8 cellular contexts compared by ENCODE assay signal in the genomic region with DNA sequence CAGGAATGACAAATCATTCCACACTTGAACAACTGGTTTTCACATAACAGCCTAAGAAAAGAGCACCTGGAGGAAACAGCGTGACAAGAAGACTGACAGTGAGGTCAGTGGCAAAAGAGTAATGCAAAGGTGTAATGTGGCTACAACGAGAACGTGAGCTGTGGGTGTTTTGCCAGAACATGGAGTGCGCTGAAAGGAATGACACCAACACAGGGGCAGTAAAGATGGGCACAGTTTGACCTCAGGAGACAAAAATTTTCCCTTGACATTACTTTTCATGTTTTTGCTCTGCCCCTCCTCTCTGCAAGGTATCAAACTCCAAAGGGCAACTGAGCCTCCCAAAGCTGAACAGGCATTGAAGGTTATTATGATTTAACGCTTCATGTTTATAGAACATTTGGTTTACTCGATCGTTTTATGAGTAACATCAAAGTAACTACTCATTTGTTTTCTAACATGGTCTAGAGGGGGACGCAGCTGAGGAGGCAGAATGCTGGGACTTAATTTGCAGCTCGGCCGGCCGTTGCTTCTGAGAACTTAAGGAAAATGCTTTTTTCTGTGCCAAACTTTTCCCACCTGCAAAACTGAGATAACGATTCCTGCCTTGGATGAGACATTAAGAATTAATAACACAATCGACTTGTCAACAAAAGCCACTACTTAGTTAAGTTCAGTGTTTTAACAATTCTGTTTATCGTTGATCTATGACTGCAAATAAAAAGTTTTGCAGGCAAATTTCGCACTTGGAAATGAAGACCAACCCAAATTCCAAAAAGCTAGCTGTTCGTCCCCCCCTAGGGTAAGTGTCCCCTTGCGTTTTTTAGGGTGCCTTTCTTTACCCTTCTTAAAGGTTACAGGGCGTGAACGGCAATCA. TPM values are rescaled to one million over a fixed set of nuclear protein-coding genes. Genes with fewer than 3 reads are reported as not detected.
DNase-seq lines count a peak whose midpoint lies in the region; ATAC-seq lines count a peak whose summit lies in the region.

No MANE protein-coding gene starts in this region.

- H3K36me3 ChIP-seq in HUES48 (ENCODE audit: control insufficient read depth, insufficient read depth, low read length) (peaks cover 21% of the 10 kb centered on the region), iPS-20b (ENCODE audit: insufficient read depth, low read depth, low read length) (peaks cover 28% of the 10 kb centered on the region; the same call in 1 of the 2 replicates)

- no peaks in the 10 kb centered on the region for H3K9me3 ChIP-seq in HUES48 (ENCODE audit: control insufficient read depth, insufficient read depth, low read length)
- no peaks in the 10 kb centered on the region for H3K9me3 ChIP-seq in iPS-20b (ENCODE audit: insufficient read depth, low read depth, low read length)

- H3K4me3 ChIP-seq in HUES48 (ENCODE audit: low read depth, low read length) (peak overlapping the region; percentile 75), iPS-20b (ENCODE audit: low read length) (peak overlapping the region; percentile 76)

- H3K27me3 ChIP-seq in HUES48 (ENCODE audit: control insufficient read depth, insufficient read depth, low read length) (no peaks in the 10 kb centered on the region), iPS-20b (ENCODE audit: insufficient read depth, low read length) (no peaks in the 10 kb centered on the region)

- no peaks in the 10 kb centered on the region for H3K9me3 Mint-ChIP-seq in activated naive CD8-positive, alpha-beta T cell treated with anti-CD3 and anti-CD28 coated beads for 36 hours
- no peaks in the 10 kb centered on the region for H3K9me3 Mint-ChIP-seq in stimulated activated naive B cell treated with anti-CD40 and anti-IgM and Interleukin-4, amounts not matched to agents 10 μg/mL and 1 μg/mL and 100 μg/mL, for 72 hours

- peaks cover 7% of the 10 kb centered on the region for H3K4me1 ChIP-seq in HUES48 (ENCODE audit: control insufficient read depth, insufficient read depth, low read length)
- peaks cover 6% of the 10 kb centered on the region; the same call in 1 of the 2 replicates for H3K4me1 ChIP-seq in iPS-20b (ENCODE audit: insufficient read depth, low read length)

- no peaks in the 10 kb centered on the region for H3K27me3 Mint-ChIP-seq in activated naive CD8-positive, alpha-beta T cell treated with anti-CD3 and anti-CD28 coated beads for 36 hours
- H3K27me3 Mint-ChIP-seq in stimulated activated naive B cell treated with anti-CD40 and anti-IgM and Interleukin-4, amounts not matched to agents 10 μg/mL and 1 μg/mL and 100 μg/mL, for 72 hours = no peaks in the 10 kb centered on the region

- ATAC-seq in stimulated activated naive B cell treated with anti-CD40 and anti-IgM and Interleukin-4, amounts not matched to agents 10 μg/mL and 1 μg/mL and 100 μg/mL, for 72 hours (replicated peaks) = no peak
- ATAC-seq in HG02798 (IDR thresholded peaks at IDR 0.05; ENCODE audit: poor library complexity, unreplicated experiment) (no peak), GM21825 (IDR thresholded peaks at IDR 0.05; ENCODE audit: unreplicated experiment) (no peak)

- peaks cover 20% of the 10 kb centered on the region for H3K36me3 Mint-ChIP-seq in activated naive CD8-positive, alpha-beta T cell treated with anti-CD3 and anti-CD28 coated beads for 36 hours
- peaks cover 6 to 17% of the 10 kb centered on the region in 2 donors for H3K36me3 Mint-ChIP-seq in stimulated activated naive B cell treated with anti-CD40 and anti-IgM and Interleukin-4, amounts not matched to agents 10 μg/mL and 1 μg/mL and 100 μg/mL, for 72 hours

- peak overlapping the region; percentile 93 for H3K27ac Mint-ChIP-seq in activated naive CD8-positive, alpha-beta T cell treated with anti-CD3 and anti-CD28 coated beads for 36 hours
- peak overlapping the region; percentile 94 for H3K27ac Mint-ChIP-seq in stimulated activated naive B cell treated with anti-CD40 and anti-IgM and Interleukin-4, amounts not matched to agents 10 μg/mL and 1 μg/mL and 100 μg/mL, for 72 hours

- H3K27ac ChIP-seq in HUES48 (ENCODE audit: low read depth, low read length) (peak overlapping the region; percentile 99), iPS-20b (ENCODE audit: low read length) (peak overlapping the region; percentile 73)

- H3K9ac ChIP-seq in HUES48 (ENCODE audit: low read depth, low read length) (peak overlapping the region; percentile 91), iPS-20b (ENCODE audit: low read depth, low read length) (peak overlapping the region; percentile 87)

- peak overlapping the region; percentile 95 for H3K4me3 Mint-ChIP-seq in activated naive CD8-positive, alpha-beta T cell treated with anti-CD3 and anti-CD28 coated beads for 36 hours
- peak overlapping the region; percentile 93 to 95 for H3K4me3 Mint-ChIP-seq in stimulated activated naive B cell treated with anti-CD40 and anti-IgM and Interleukin-4, amounts not matched to agents 10 μg/mL and 1 μg/mL and 100 μg/mL, for 72 hours

- DNase-seq in activated naive CD8-positive, alpha-beta T cell treated with anti-CD3 and anti-CD28 coated beads for 36 hours = no peak
- no peak for DNase-seq in stimulated activated naive B cell treated with anti-CD40 and anti-IgM and Interleukin-4, amounts not matched to agents 10 μg/mL and 1 μg/mL and 100 μg/mL, for 72 hours
- no peak for DNase-seq in NCI-H524 treated with DMSO at 0.1 percent for 48 hours (lab: John Stamatoyannopoulos, UW)
- no peak for DNase-seq in activated effector memory CD4-positive, alpha-beta T cell treated with anti-CD3 and anti-CD28 coated beads, Interleukin-2, amount 50 U/mL, for 16 hours

- peaks cover 16% of the 10 kb centered on the region for H3K4me1 Mint-ChIP-seq in activated naive CD8-positive, alpha-beta T cell treated with anti-CD3 and anti-CD28 coated beads for 36 hours
- H3K4me1 Mint-ChIP-seq in stimulated activated naive B cell treated with anti-CD40 and anti-IgM and Interleukin-4, amounts not matched to agents 10 μg/mL and 1 μg/mL and 100 μg/mL, for 72 hours = peaks cover 5 to 10% of the 10 kb centered on the region in 2 donors

RNA-seq across cellular contexts. Expression of a gene that starts 1.0 kb away (rescaled TPM):
- total RNA-seq in activated naive CD8-positive, alpha-beta T cell treated with anti-CD3 and anti-CD28 coated beads for 36 hours = 10 to 100 TPM; 51.9 to 53.6 TPM

RNA-seq across cellular contexts. Expression of a gene that starts 26.4 kb away (rescaled TPM):
- total RNA-seq in activated naive CD8-positive, alpha-beta T cell treated with anti-CD3 and anti-CD28 coated beads for 36 hours = 1 to 10 TPM in 1 of 2 experiments, under 1 TPM in 1; 0.90 to 1.0 TPM

RNA-seq across cellular contexts. Expression of a gene that starts 26.8 kb away (rescaled TPM):
- 100 to 1,000 TPM; 169 to 190 TPM for total RNA-seq in activated naive CD8-positive, alpha-beta T cell treated with anti-CD3 and anti-CD28 coated beads for 36 hours

RNA-seq across cellular contexts. Expression of a gene that starts 37.0 kb away (rescaled TPM):
- total RNA-seq in activated naive CD8-positive, alpha-beta T cell treated with anti-CD3 and anti-CD28 coated beads for 36 hours = 10 to 100 TPM; 66.2 to 67.2 TPM

RNA-seq across cellular contexts. Expression of a gene that starts 54.0 kb away (rescaled TPM):
- 10 to 100 TPM; 10.5 to 11.1 TPM for total RNA-seq in activated naive CD8-positive, alpha-beta T cell treated with anti-CD3 and anti-CD28 coated beads for 36 hours
